ENCODE assay signal across 9 cellular contexts in the genomic region with DNA sequence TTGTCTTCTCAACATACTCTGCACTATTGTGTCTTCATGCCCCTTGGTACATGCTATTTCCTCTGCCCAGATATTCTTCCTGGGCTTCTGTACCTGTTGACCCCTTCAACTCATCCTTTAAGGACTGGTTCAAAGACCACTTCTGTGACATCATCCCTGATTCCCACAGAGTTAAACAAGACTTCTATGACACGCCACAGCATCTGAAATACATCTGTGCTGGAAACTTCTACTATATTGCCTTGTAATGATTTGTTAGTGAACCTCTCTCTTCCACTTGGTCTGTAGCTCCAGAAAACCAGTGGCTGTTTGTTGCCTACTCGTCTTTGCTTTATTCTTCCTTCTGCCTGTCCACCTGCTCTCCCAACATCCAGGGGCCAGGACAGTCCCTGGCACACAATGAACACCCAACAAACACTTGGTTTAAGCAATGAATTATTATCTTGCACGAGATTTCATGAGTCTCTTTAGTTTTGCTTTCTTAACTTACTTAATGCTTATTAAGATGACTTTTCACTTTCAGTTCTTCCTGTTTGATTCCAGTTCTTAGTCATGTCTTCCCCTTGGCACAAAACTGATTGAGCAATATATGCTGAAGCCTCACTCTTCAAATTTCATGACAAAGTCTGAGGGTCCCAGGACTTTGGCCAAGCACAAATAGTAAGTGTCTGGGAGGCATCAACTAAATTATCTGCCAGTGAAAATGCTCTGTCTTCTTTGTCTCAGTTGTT.
DNase-seq lines count a peak whose midpoint lies in the region; ATAC-seq and TF ChIP-seq lines count a peak whose summit lies in the region.
"Had no signal": no experiment of that assay in that cellular context is flagged by ENCODE, and none has a peak within 500 bp of the region (broad histone marks: within the 10 kb centered on the region; RNA-seq: fewer than 3 reads in every experiment).

No MANE protein-coding gene starts in this region.

- H3K27ac ChIP-seq in fibroblast of lung (ENCODE audit: insufficient read depth, low read length) = no peak overlapping the region

- no peaks in the 10 kb centered on the region for H3K79me2 ChIP-seq in fibroblast of lung (ENCODE audit: control insufficient read depth, insufficient read depth, low read length)

- no peak overlapping the region for H3K4me2 ChIP-seq in fibroblast of lung (ENCODE audit: extremely low read depth, insufficient read depth, low read length)

- no peaks in the 10 kb centered on the region for H3K36me3 ChIP-seq in fibroblast of lung (ENCODE audit: control insufficient read depth, insufficient read depth, low read length)

- DNase-seq in GM12864 (ENCODE audit: low read depth) (peak; percentile 25), fibroblast of lung (ENCODE audit: low read depth in 2 of 2) (peak; percentile 11 to 33), NCI-H2081 (lab: John Stamatoyannopoulos, UW) (no peak), NCI-H1105 treated with DMSO at 0.1 percent for 48 hours (lab: John Stamatoyannopoulos, UW) (no peak), cerebellar nuclear complex (lab: John Stamatoyannopoulos, UW) (no peak)
- no peak for DNase-seq in activated effector memory CD4-positive, alpha-beta T cell treated with Interleukin-2 at 50 U/mL for 16 hours

- no peak overlapping the region for H3K9ac ChIP-seq in fibroblast of lung (ENCODE audit: insufficient read depth, low read length)

- ATAC-seq in GM21619 (IDR thresholded peaks at IDR 0.05; ENCODE audit: unreplicated experiment) (peak; percentile 94), HG03565 (IDR thresholded peaks at IDR 0.05; ENCODE audit: unreplicated experiment) (peak; percentile 99)
- ATAC-seq: activated T-helper 17 cell treated with anti-CD3 and anti-CD28 coated beads, Interleukin-2, amount 50 U/mL, for 72 hours had no signal

- no peaks in the 10 kb centered on the region for H3K9me3 ChIP-seq in fibroblast of lung (ENCODE audit: control insufficient read depth, insufficient read depth, low read depth, low read length)

- TF ChIP-seq CTCF in GM12864 (IDR thresholded peaks at IDR 0.05; ENCODE audit: low read depth, low read length, missing control alignments) (no peak), fibroblast of lung (conservative IDR thresholded peaks at IDR 0.05 in 1 of 2, IDR thresholded peaks at IDR 0.05 in 1 of 2; ENCODE audit: low read depth in 1 of 2, low read length in 2 of 2) (no peak)

- H3K4me3 ChIP-seq in GM12864 (ENCODE audit: low read depth, low read length) (peak overlapping the region; percentile 29; the same call in 1 of the 2 replicates), fibroblast of lung (replicated peaks in 1 of 4; ENCODE audit: control extremely low read depth in 1 of 4, insufficient read depth in 1 of 4, low read depth in 3 of 4, low read length in 4 of 4) (no peak overlapping the region)

- no peak overlapping the region for H2AFZ ChIP-seq in fibroblast of lung (ENCODE audit: low read length)

- H4K20me1 ChIP-seq in fibroblast of lung (ENCODE audit: control insufficient read depth, extremely low read depth, insufficient read depth, low read length) = no peaks in the 10 kb centered on the region

- no peaks in the 10 kb centered on the region for H3K27me3 ChIP-seq in fibroblast of lung (ENCODE audit: control insufficient read depth, insufficient read depth, low read length)

- H3K4me1 ChIP-seq in fibroblast of lung (ENCODE audit: control insufficient read depth, extremely low read depth, insufficient read depth, low read length) = no peaks in the 10 kb centered on the region

Comparison
In these comparisons a context has a peak if more than half of its experiments do, and no peak if none do; other contexts are left out.
1. DNase-seq: peak in GM12864 (single experiment) and fibroblast of lung (2 of 2); none in activated effector memory CD4-positive, alpha-beta T cell treated with Interleukin-2 at 50 U/mL for 16 hours (single experiment), NCI-H2081 (0 of 2), NCI-H1105 treated with DMSO at 0.1 percent for 48 hours (single experiment) and cerebellar nuclear complex (0 of 2).